26 cellular contexts compared by ENCODE assay signal in genomic region chr17:48904428-48904827, GRCh38. TPM values are rescaled to one million over a fixed set of nuclear protein-coding genes. Genes with fewer than 3 reads are reported as not detected.
DNase-seq lines count a peak whose midpoint lies in the region; ATAC-seq, FAIRE-seq and TF ChIP-seq lines count a peak whose summit lies in the region.
"Had no signal": no experiment of that assay in that cellular context is flagged by ENCODE, and none has a peak within 500 bp of the region (broad histone marks: within the 10 kb centered on the region; RNA-seq: fewer than 3 reads in every experiment).

No MANE protein-coding gene starts in this region.

- TF ChIP-seq POLR2A in HepG2 (IDR thresholded peaks at IDR 0.05; ENCODE audit: insufficient read depth in 1 of 2, low read depth in 2 of 2, low read length in 2 of 2) (no peak), right lobe of liver (IDR thresholded peaks at IDR 0.05) (no peak), A549 (IDR thresholded peaks at IDR 0.05; ENCODE audit: low read length) (no peak)

- H3K9ac ChIP-seq in HepG2 (ENCODE audit: insufficient read depth, low read depth, low read length), result no peak overlapping the region
- H3K9ac ChIP-seq: BLaER1 had no signal

- H3K27me3 ChIP-seq in HepG2 (ENCODE audit: control insufficient read depth in 1 of 2, insufficient read depth in 2 of 2, low read length in 2 of 2) (no peaks in the 10 kb centered on the region; a peak in 1 of 5 replicates), right lobe of liver (no peaks in the 10 kb centered on the region)
- H3K27me3 ChIP-seq: BE2C, BLaER1 had no signal

- TF ChIP-seq CTCF in HepG2 (CRISPR knock-in tag; IDR thresholded peaks at IDR 0.05), result no peak
- no peak for TF ChIP-seq CTCF in right lobe of liver (IDR thresholded peaks at IDR 0.05)
- TF ChIP-seq CTCF in A549 (IDR thresholded peaks at IDR 0.05), result no peak
- no peak for TF ChIP-seq CTCF in neural crest cell (conservative IDR thresholded peaks at IDR 0.05)
- no peak for TF ChIP-seq CTCF in WTC11 (IDR thresholded peaks at IDR 0.05)

- 93% methylated on average over 7 of the region's 7 CpGs for WGBS in HepG2 (ENCODE audit: low lambda C conversion rate)
- 77% methylated on average over 7 of the region's 7 CpGs for WGBS in right lobe of liver (ENCODE audit: insufficient coverage, low coverage, low lambda C conversion rate, missing lambda C conversion rate)
- 88% methylated on average over 7 of the region's 7 CpGs for WGBS in A549 (ENCODE audit: missing lambda C conversion rate)

- H3K4me2 ChIP-seq in HepG2 (ENCODE audit: low read depth, low read length) (no peak overlapping the region), A549 (no peak overlapping the region)
- H3K4me2 ChIP-seq: BLaER1 had no signal

- FAIRE-seq in HepG2 (lab: Jason Lieb, UNC) (no peak), A549 (lab: Jason Lieb, UNC) (no peak), HTR-8/SVneo (lab: Jason Lieb, UNC) (peak; percentile 40)
- FAIRE-seq: GM12878, GM12892, GM18507 had no signal

- no peak for TF ChIP-seq RAD21 in HepG2 (CRISPR knock-in tag; IDR thresholded peaks at IDR 0.05)
- TF ChIP-seq RAD21 in A549 (conservative IDR thresholded peaks at IDR 0.05 in 1 of 2, IDR thresholded peaks at IDR 0.05 in 1 of 2), result no peak

- CTCF ChIA-PET in HepG2 (lab: Yijun Ruan, JAX; ENCODE audit: low intra/inter-chr PET ratio, low total read pairs), result no interaction called here
- CTCF ChIA-PET in A549 (lab: Yijun Ruan, JAX), result interaction anchor here (0.8 to 5.0 kb wide), 6 partner anchors 10 to 128 kb away, joined by 3 to 32 read pairs (median 4); partner anchors contain the start of genes ATP5MC1 and IGF2BP1
- CTCF ChIA-PET in WTC11 (lab: Charles Lee), result interaction anchor here (0.6 to 2.3 kb wide), 3 partner anchors 20 to 196 kb away, joined by 3 to 6 read pairs (median 3); no protein-coding TSS in a partner anchor

- POLR2A ChIA-PET in HepG2 (lab: Yijun Ruan, JAX) (interaction anchor here (1.4 to 9.6 kb wide), 3 partner anchors 11 to 67 kb away, joined by 3 to 194 read pairs (median 9); partner anchors contain the start of genes ATP5MC1 and SNF8), A549 (lab: Yijun Ruan, JAX) (interaction anchor here (0.6 kb wide), 1 partner anchor 815 kb away, joined by 3 read pairs; no protein-coding TSS in a partner anchor), WTC11 (lab: Charles Lee) (interaction anchor here (1.3 kb wide), 1 partner anchor 12 kb away, joined by 4 read pairs; the partner anchor contains the start of gene ATP5MC1)

- peaks cover 4% of the 10 kb centered on the region for H4K20me1 ChIP-seq in HepG2 (ENCODE audit: insufficient read depth, low read length)

- no peak overlapping the region for H2AFZ ChIP-seq in HepG2 (ENCODE audit: low read length)

- H3K27ac Mint-ChIP-seq in neural crest cell (ENCODE audit: unreplicated experiment), result no peak overlapping the region
- H3K27ac Mint-ChIP-seq in WTC11, result no peak overlapping the region

- no peaks in the 10 kb centered on the region for H3K36me3 Mint-ChIP-seq in neural crest cell (ENCODE audit: low read depth)
- peaks cover 2% of the 10 kb centered on the region; the same call in 1 of the 2 replicates for H3K36me3 Mint-ChIP-seq in WTC11
- H3K36me3 Mint-ChIP-seq: CD14-positive monocyte had no signal

- ATAC-seq in HepG2 (no peak), right lobe of liver (no peak), A549 (no peak), GM19324 (IDR thresholded peaks at IDR 0.05; ENCODE audit: low FRiP score, unreplicated experiment) (no peak), WTC11 (no peak)
- ATAC-seq: GM12878 had no signal

- H3K36me3 ChIP-seq in HepG2 (replicated peaks in 1 of 2; ENCODE audit: control insufficient read depth in 1 of 2, insufficient read depth in 2 of 2, low read length in 2 of 2) (no peaks in the 10 kb centered on the region), right lobe of liver (no peaks in the 10 kb centered on the region)
- H3K36me3 ChIP-seq: BE2C, BLaER1 had no signal

- no peak overlapping the region for H3K4me3 ChIP-seq in HepG2 (replicated peaks in 1 of 3; ENCODE audit: insufficient read depth in 1 of 3, low read depth in 2 of 3, low read length in 3 of 3)
- H3K4me3 ChIP-seq in right lobe of liver, result no peak overlapping the region
- no peak overlapping the region for H3K4me3 ChIP-seq in A549
- H3K4me3 ChIP-seq: BLaER1, GM12878 had no signal

- in situ Hi-C loops in HepG2 (cut with HindIII; ENCODE audit: extremely low pct_ligation_motif_present, low pct_unique_long_range_greater_than_20kb), result no loop called here

- H3K4me3 Mint-ChIP-seq in neural crest cell (peak overlapping the region; percentile 75), WTC11 (no peak overlapping the region)
- H3K4me3 Mint-ChIP-seq: CD14-positive monocyte had no signal

- intact Hi-C loops in HepG2 (cut with micrococcal nuclease; ENCODE audit: unreplicated experiment) (no loop called here), right lobe of liver (cut with DNase I) (no loop called here)

- H3K79me2 ChIP-seq in HepG2 (ENCODE audit: insufficient read depth, low read length), result peaks cover 4% of the 10 kb centered on the region

- H3K4me1 Mint-ChIP-seq in neural crest cell, result peaks cover 14% of the 10 kb centered on the region
- H3K4me1 Mint-ChIP-seq in WTC11, result peaks cover 10% of the 10 kb centered on the region

- H3K27ac ChIP-seq in HepG2 (ENCODE audit: extremely low read length, insufficient read depth, low read length) (peak overlapping the region; percentile 2), right lobe of liver (no peak overlapping the region), A549 (no peak overlapping the region)
- H3K27ac ChIP-seq: 22Rv1, BLaER1 had no signal

- DNase-seq in HepG2 (ENCODE audit: low spot score) (no peak), right lobe of liver (no peak), A549 (ENCODE audit: low read depth in 1 of 2, low spot score in 1 of 2) (no peak), HTR-8/SVneo (ENCODE audit: insufficient read length, low spot score) (no peak), neural crest cell (ENCODE audit: low read depth, low spot score) (no peak), WTC11 (ENCODE audit: low spot score) (no peak)
- DNase-seq: ACHN; BE2C; C1 segment of cervical spinal cord; CD4-positive, alpha-beta memory T cell; CD8-positive, alpha-beta memory T cell; COR-L47; DMS 273 treated with DMSO at 0.1 percent for 48 hours; DMS153; DMS53; DMS79; DND-41; EL; GDM1 had no signal

- BruUV-seq in HepG2 (replicated peaks; lab: Mats Ljungman, UMichigan), result no TSS peak

- H3K9me3 Mint-ChIP-seq in neural crest cell (no peaks in the 10 kb centered on the region), WTC11 (no peaks in the 10 kb centered on the region)
- H3K9me3 Mint-ChIP-seq: CD14-positive monocyte; CD4-positive, alpha-beta memory T cell; CD8-positive, alpha-beta memory T cell had no signal

- no peaks in the 10 kb centered on the region for H3K27me3 Mint-ChIP-seq in neural crest cell (ENCODE audit: low read depth)
- H3K27me3 Mint-ChIP-seq in WTC11 (ENCODE audit: low read depth), result no peaks in the 10 kb centered on the region
- H3K27me3 Mint-ChIP-seq: CD4-positive, alpha-beta memory T cell; CD8-positive, alpha-beta memory T cell had no signal

- no peaks in the 10 kb centered on the region for H3K9me3 ChIP-seq in HepG2 (ENCODE audit: low read length)
- H3K9me3 ChIP-seq in right lobe of liver, result no peaks in the 10 kb centered on the region
- H3K9me3 ChIP-seq in A549, result no peaks in the 10 kb centered on the region
- H3K9me3 ChIP-seq: BE2C, BLaER1 had no signal

- H3K4me1 ChIP-seq in HepG2 (ENCODE audit: insufficient read depth, low read length) (peaks cover 50% of the 10 kb centered on the region), right lobe of liver (peaks cover 0 to 5% (median 3%) of the 10 kb centered on the region in 4 donors), A549 (peaks cover 19% of the 10 kb centered on the region; the same call in 2 of the 3 replicates)
- H3K4me1 ChIP-seq: BE2C had no signal

- TF ChIP-seq EP300 in HepG2 (IDR thresholded peaks at IDR 0.05; ENCODE audit: low read depth in 2 of 2, low read length in 2 of 2), result no peak
- TF ChIP-seq EP300 in HepG2 (CRISPR knock-in tag; IDR thresholded peaks at IDR 0.05; ENCODE audit: borderline replicate concordance), result no peak
- TF ChIP-seq EP300 in A549 (IDR thresholded peaks at IDR 0.05), result no peak

RNA-seq across cellular contexts. Expression of gene UBE2Z, which starts 3.8 kb away (rescaled TPM):
- total RNA-seq in HepG2 (2016; rRNA removed; fragmentation: Illumina TruSeq; extraction: Trizol), result 63.2 and 72.7 TPM in 2 replicates
- 6.5 and 8.6 TPM in 2 replicates for total RNA-seq in HepG2 (2016; cell fraction: cytosol; rRNA removed; fragmentation: Illumina TruSeq; extraction: Trizol; ENCODE audit: low read depth)
- total RNA-seq in HepG2 (2016; cell fraction: insoluble cytoplasmic fraction; rRNA removed; fragmentation: Illumina TruSeq; extraction: Trizol), result 64.4 and 70.7 TPM in 2 replicates
- total RNA-seq in HepG2 (2016; cell fraction: membrane; rRNA removed; fragmentation: Illumina TruSeq; extraction: Trizol), result 30.2 and 35.3 TPM in 2 replicates
- total RNA-seq in HepG2 (2016; cell fraction: nucleus; rRNA removed; fragmentation: Illumina TruSeq; extraction: Trizol), result 38.7 and 45.5 TPM in 2 replicates
- polyA plus RNA-seq in HepG2 (2011; rRNA removed), result 114 and 122 TPM in 2 replicates
- 89.4 and 105 TPM in 2 replicates for polyA plus RNA-seq in HepG2 (2011; cell fraction: cytosol; rRNA removed)
- polyA plus RNA-seq in HepG2 (2011; cell fraction: nucleus; rRNA removed), result 79.9 and 99.5 TPM in 2 replicates
- 66.2 and 67.5 TPM in 2 replicates for polyA plus RNA-seq in HepG2 (2012)
- 5.4 and 5.9 TPM in 2 replicates for polyA plus RNA-seq in HepG2 (2016; cell fraction: cytosol; fragmentation: Illumina TruSeq; extraction: Trizol; ENCODE audit: low read depth)
- 90.7 and 94.9 TPM in 2 replicates for polyA plus RNA-seq in HepG2 (2016; cell fraction: insoluble cytoplasmic fraction; fragmentation: Illumina TruSeq; extraction: Trizol; ENCODE audit: low read depth)
- polyA plus RNA-seq in HepG2 (2016; cell fraction: membrane; fragmentation: Illumina TruSeq; extraction: Trizol; ENCODE audit: low read depth), result 19.1 and 21.6 TPM in 2 replicates
- 66.3 and 76.8 TPM in 2 replicates for polyA plus RNA-seq in HepG2 (2016; cell fraction: nucleus; fragmentation: Illumina TruSeq; extraction: Trizol; ENCODE audit: insufficient read depth, low read depth)
- polyA minus RNA-seq in HepG2 (2011; rRNA and poly(A)+ RNA removed; ENCODE audit: low replicate concordance), result 157 and 173 TPM in 2 replicates
- polyA minus RNA-seq in HepG2 (2011; cell fraction: cytosol; rRNA and poly(A)+ RNA removed), result 69.7 and 82.5 TPM in 2 replicates
- polyA minus RNA-seq in HepG2 (2011; cell fraction: nucleus; rRNA and poly(A)+ RNA removed), result 97.2 and 106 TPM in 2 replicates
- total RNA-seq in right lobe of liver, result 10 to 100 TPM; 19.6 to 30.9 (median 26.3) TPM
- 174 and 196 TPM in 2 replicates for polyA plus RNA-seq in A549 (2011; rRNA removed)
- 108 and 127 TPM in 2 replicates for polyA plus RNA-seq in A549 (2012; cell fraction: cytosol; rRNA removed)
- 71.6 and 111 TPM in 2 replicates for polyA plus RNA-seq in A549 (2012; cell fraction: nucleus; rRNA removed)
- polyA plus RNA-seq in A549 (2017; fragmentation: RNase III; extraction: RNeasy Plus Mini Kit Qiagen cat#74134 plus additional on column Dnase treatment), result 104 to 114 TPM (median 109 TPM) in 3 replicates
- polyA minus RNA-seq in A549 (2011; rRNA and poly(A)+ RNA removed), result 155 and 161 TPM in 2 replicates
- total RNA-seq in neural crest cell, result 55.8 and 56.8 TPM in 2 replicates
- total RNA-seq in WTC11 (2021), result 65.1 to 69.7 TPM (median 68.4 TPM) in 3 replicates

RNA-seq across cellular contexts. Expression of gene ATP5MC1, which starts 11.8 kb away (rescaled TPM):
- total RNA-seq in HepG2 (2016; rRNA removed; fragmentation: Illumina TruSeq; extraction: Trizol) (206 and 210 TPM in 2 replicates), right lobe of liver (100 to 1,000 TPM in 2 of 6 experiments, 10 to 100 TPM in 4; 49.2 to 221 (median 57.9) TPM), neural crest cell (84.7 and 87.5 TPM in 2 replicates), WTC11 (2021) (141 to 156 TPM (median 144 TPM) in 3 replicates)
- total RNA-seq in HepG2 (2016; cell fraction: cytosol; rRNA removed; fragmentation: Illumina TruSeq; extraction: Trizol; ENCODE audit: low read depth), result 62.6 and 97.0 TPM in 2 replicates
- total RNA-seq in HepG2 (2016; cell fraction: insoluble cytoplasmic fraction; rRNA removed; fragmentation: Illumina TruSeq; extraction: Trizol), result 216 and 223 TPM in 2 replicates
- 52.5 and 70.5 TPM in 2 replicates for total RNA-seq in HepG2 (2016; cell fraction: membrane; rRNA removed; fragmentation: Illumina TruSeq; extraction: Trizol)
- total RNA-seq in HepG2 (2016; cell fraction: nucleus; rRNA removed; fragmentation: Illumina TruSeq; extraction: Trizol), result 83.0 and 89.8 TPM in 2 replicates
- polyA plus RNA-seq in HepG2 (2011; rRNA removed) (226 and 297 TPM in 2 replicates), A549 (2011; rRNA removed) (287 and 394 TPM in 2 replicates), A549 (2017; fragmentation: RNase III; extraction: RNeasy Plus Mini Kit Qiagen cat#74134 plus additional on column Dnase treatment) (545 to 704 TPM (median 623 TPM) in 3 replicates)
- polyA plus RNA-seq in HepG2 (2011; cell fraction: cytosol; rRNA removed), result 441 and 585 TPM in 2 replicates
- polyA plus RNA-seq in HepG2 (2011; cell fraction: nucleus; rRNA removed), result 85.2 and 126 TPM in 2 replicates
- 78.7 and 166 TPM in 2 replicates for polyA plus RNA-seq in HepG2 (2012)
- 101 and 126 TPM in 2 replicates for polyA plus RNA-seq in HepG2 (2016; cell fraction: cytosol; fragmentation: Illumina TruSeq; extraction: Trizol; ENCODE audit: low read depth)
- polyA plus RNA-seq in HepG2 (2016; cell fraction: insoluble cytoplasmic fraction; fragmentation: Illumina TruSeq; extraction: Trizol; ENCODE audit: low read depth), result 326 and 350 TPM in 2 replicates
- 65.9 and 83.1 TPM in 2 replicates for polyA plus RNA-seq in HepG2 (2016; cell fraction: membrane; fragmentation: Illumina TruSeq; extraction: Trizol; ENCODE audit: low read depth)
- 180 and 183 TPM in 2 replicates for polyA plus RNA-seq in HepG2 (2016; cell fraction: nucleus; fragmentation: Illumina TruSeq; extraction: Trizol; ENCODE audit: insufficient read depth, low read depth)
- 197 and 524 TPM in 2 replicates for polyA minus RNA-seq in HepG2 (2011; rRNA and poly(A)+ RNA removed; ENCODE audit: low replicate concordance)
- polyA minus RNA-seq in HepG2 (2011; cell fraction: cytosol; rRNA and poly(A)+ RNA removed), result 36.3 and 46.5 TPM in 2 replicates
- 22.3 and 29.0 TPM in 2 replicates for polyA minus RNA-seq in HepG2 (2011; cell fraction: nucleus; rRNA and poly(A)+ RNA removed)
- 1,184 and 1,265 TPM in 2 replicates for polyA plus RNA-seq in A549 (2012; cell fraction: cytosol; rRNA removed)
- 1,009 and 1,026 TPM in 2 replicates for polyA plus RNA-seq in A549 (2012; cell fraction: nucleus; rRNA removed)
- 199 and 252 TPM in 2 replicates for polyA minus RNA-seq in A549 (2011; rRNA and poly(A)+ RNA removed)

RNA-seq across cellular contexts. Expression of gene SNF8, which starts 40.2 kb away (rescaled TPM):
- 152 and 153 TPM in 2 replicates for total RNA-seq in HepG2 (2016; rRNA removed; fragmentation: Illumina TruSeq; extraction: Trizol)
- 379 and 415 TPM in 2 replicates for total RNA-seq in HepG2 (2016; cell fraction: cytosol; rRNA removed; fragmentation: Illumina TruSeq; extraction: Trizol; ENCODE audit: low read depth)
- total RNA-seq in HepG2 (2016; cell fraction: insoluble cytoplasmic fraction; rRNA removed; fragmentation: Illumina TruSeq; extraction: Trizol), result 132 and 156 TPM in 2 replicates
- total RNA-seq in HepG2 (2016; cell fraction: membrane; rRNA removed; fragmentation: Illumina TruSeq; extraction: Trizol), result 389 and 390 TPM in 2 replicates
- 78.5 and 80.0 TPM in 2 replicates for total RNA-seq in HepG2 (2016; cell fraction: nucleus; rRNA removed; fragmentation: Illumina TruSeq; extraction: Trizol)
- 98.6 and 114 TPM in 2 replicates for polyA plus RNA-seq in HepG2 (2011; rRNA removed)
- polyA plus RNA-seq in HepG2 (2011; cell fraction: cytosol; rRNA removed), result 124 and 143 TPM in 2 replicates
- polyA plus RNA-seq in HepG2 (2011; cell fraction: nucleus; rRNA removed), result 64.9 and 71.3 TPM in 2 replicates
- polyA plus RNA-seq in HepG2 (2012), result 70.9 and 75.1 TPM in 2 replicates
- polyA plus RNA-seq in HepG2 (2016; cell fraction: cytosol; fragmentation: Illumina TruSeq; extraction: Trizol; ENCODE audit: low read depth), result 660 and 736 TPM in 2 replicates
- 201 and 220 TPM in 2 replicates for polyA plus RNA-seq in HepG2 (2016; cell fraction: insoluble cytoplasmic fraction; fragmentation: Illumina TruSeq; extraction: Trizol; ENCODE audit: low read depth)
- polyA plus RNA-seq in HepG2 (2016; cell fraction: membrane; fragmentation: Illumina TruSeq; extraction: Trizol; ENCODE audit: low read depth), result 492 and 571 TPM in 2 replicates
- 195 and 196 TPM in 2 replicates for polyA plus RNA-seq in HepG2 (2016; cell fraction: nucleus; fragmentation: Illumina TruSeq; extraction: Trizol; ENCODE audit: insufficient read depth, low read depth)
- polyA minus RNA-seq in HepG2 (2011; rRNA and poly(A)+ RNA removed; ENCODE audit: low replicate concordance), result 77.3 and 128 TPM in 2 replicates
- 24.9 and 39.6 TPM in 2 replicates for polyA minus RNA-seq in HepG2 (2011; cell fraction: cytosol; rRNA and poly(A)+ RNA removed)
- polyA minus RNA-seq in HepG2 (2011; cell fraction: nucleus; rRNA and poly(A)+ RNA removed), result 26.7 and 37.0 TPM in 2 replicates
- total RNA-seq in right lobe of liver, result 10 to 100 TPM; 35.8 to 62.9 (median 47.5) TPM
- 187 and 209 TPM in 2 replicates for polyA plus RNA-seq in A549 (2011; rRNA removed)
- 368 and 375 TPM in 2 replicates for polyA plus RNA-seq in A549 (2012; cell fraction: cytosol; rRNA removed)
- 159 and 183 TPM in 2 replicates for polyA plus RNA-seq in A549 (2012; cell fraction: nucleus; rRNA removed)
- polyA plus RNA-seq in A549 (2017; fragmentation: RNase III; extraction: RNeasy Plus Mini Kit Qiagen cat#74134 plus additional on column Dnase treatment), result 298 to 323 TPM (median 320 TPM) in 3 replicates
- 162 TPM in 2 replicates for polyA minus RNA-seq in A549 (2011; rRNA and poly(A)+ RNA removed)
- total RNA-seq in neural crest cell, result 146 and 153 TPM in 2 replicates
- 116 to 136 TPM (median 127 TPM) in 3 replicates for total RNA-seq in WTC11 (2021)
